Comparison of ENCODE assay signal across 3 cellular contexts in genomic region chr4:186494496-186494895, GRCh38.
"Had no signal": no experiment of that assay in that cellular context is flagged by ENCODE, and none has a peak within 500 bp of the region (broad histone marks: within the 10 kb centered on the region; RNA-seq: fewer than 3 reads in every experiment).

No MANE protein-coding gene starts in this region.

- DNase-seq: GDM1, GF-D8 had no signal

- H3K4me3 ChIP-seq: GM12878 had no signal
